Comparison of ENCODE assay signal across 14 cellular contexts in genomic region chr21:45336870-45337269, GRCh38. TPM values are rescaled to one million over a fixed set of nuclear protein-coding genes. Genes with fewer than 3 reads are reported as not detected.
DNase-seq lines count a peak whose midpoint lies in the region; TF ChIP-seq lines count a peak whose summit lies in the region.
"Had no signal": no experiment of that assay in that cellular context is flagged by ENCODE, and none has a peak within 500 bp of the region (broad histone marks: within the 10 kb centered on the region; RNA-seq: fewer than 3 reads in every experiment).

No MANE protein-coding gene starts in this region.

- intact Hi-C loops in esophagus muscularis mucosa (cut with DNase I), result no loop called here

- H3K36me3 ChIP-seq in endodermal cell (ENCODE audit: control insufficient read depth, insufficient read depth, low read length) (no peaks in the 10 kb centered on the region), esophagus muscularis mucosa (no peaks in the 10 kb centered on the region)
- H3K36me3 ChIP-seq: ascending aorta, uterus had no signal

- H3K27me3 Mint-ChIP-seq in endodermal cell (ENCODE audit: insufficient read depth), result no peaks in the 10 kb centered on the region

- H3K4me3 Mint-ChIP-seq in endodermal cell, result no peak overlapping the region
- H3K4me3 Mint-ChIP-seq: T-helper 2 cell treated with Interferon-gamma antibody and Interleukin-4, amounts not matched to agents 5 μg/mL and 100 μg/mL, for 36 hours had no signal

- no peak for TF ChIP-seq EP300 in esophagus muscularis mucosa (IDR thresholded peaks at IDR 0.05)

- no peak for TF ChIP-seq POLR2A in esophagus muscularis mucosa (IDR thresholded peaks at IDR 0.05; ENCODE audit: low read depth)

- no peaks in the 10 kb centered on the region for H3K36me3 Mint-ChIP-seq in endodermal cell (ENCODE audit: low read depth)

- no peak overlapping the region for H3K27ac Mint-ChIP-seq in endodermal cell
- H3K27ac Mint-ChIP-seq: T-helper 2 cell treated with Interferon-gamma antibody and Interleukin-4, amounts not matched to agents 5 μg/mL and 100 μg/mL, for 36 hours had no signal

- DNase-seq in AG20443 (ENCODE audit: low spot score), result peak; percentile 74
- DNase-seq in HEK293T (ENCODE audit: extremely low spot score), result no peak
- peak; percentile 84 for DNase-seq in endodermal cell
- peak; percentile 22 for DNase-seq in midbrain (lab: John Stamatoyannopoulos, UW)
- DNase-seq in activated effector memory CD4-positive, alpha-beta T cell treated with anti-CD3 and anti-CD28 coated beads, Interleukin-2, amount 50 U/mL, for 16 hours, result no peak
- DNase-seq in NOMO-1 treated with DMSO at 0.1 percent for 48 hours (lab: John Stamatoyannopoulos, UW; ENCODE audit: unreplicated experiment), result no peak
- no peak for DNase-seq in activated effector memory CD4-positive, alpha-beta T cell treated with Interleukin-2 at 50 U/mL for 16 hours
- no peak for DNase-seq in esophagus muscularis mucosa (ENCODE audit: extremely low spot score)
- DNase-seq: NCI-H2029; stimulated activated CD8-positive, alpha-beta memory T cell treated with anti-CD3 and anti-CD28 coated beads, Interleukin-4, amount 100 ng/mL, for 48 hours; uterus had no signal

- H3K4me3 ChIP-seq in endodermal cell (ENCODE audit: low read length), result no peak overlapping the region
- H3K4me3 ChIP-seq in esophagus muscularis mucosa, result no peak overlapping the region
- H3K4me3 ChIP-seq: ascending aorta, uterus had no signal

- 56 to 64% methylated on average over 3 to 8 of the region's 8 CpGs for WGBS in endodermal cell (ENCODE audit: insufficient coverage in 1 of 2, insufficient read length in 1 of 2), 2 experiments
- 58% methylated on average over 4 of the region's 8 CpGs for WGBS in esophagus muscularis mucosa

- no peaks in the 10 kb centered on the region for H3K9me3 ChIP-seq in endodermal cell (ENCODE audit: control insufficient read depth, low read length)
- H3K9me3 ChIP-seq in esophagus muscularis mucosa, result no peaks in the 10 kb centered on the region
- H3K9me3 ChIP-seq: ascending aorta, uterus had no signal

- POLR2A ChIA-PET in HEK293T (lab: Yijun Ruan, JAX), result no interaction called here

- H3K27ac ChIP-seq in endodermal cell (ENCODE audit: low read depth, low read length) (no peak overlapping the region), esophagus muscularis mucosa (replicated peaks in 1 of 4) (no peak overlapping the region)
- H3K27ac ChIP-seq: ascending aorta, C4-2B, uterus had no signal

- no peaks in the 10 kb centered on the region for H3K9me3 Mint-ChIP-seq in endodermal cell
- H3K9me3 Mint-ChIP-seq: T-helper 2 cell treated with Interferon-gamma antibody and Interleukin-4, amounts not matched to agents 5 μg/mL and 100 μg/mL, for 36 hours had no signal

- H3K4me1 ChIP-seq in endodermal cell (ENCODE audit: control insufficient read depth, insufficient read depth, low read length), result peaks cover 12% of the 10 kb centered on the region
- H3K4me1 ChIP-seq in esophagus muscularis mucosa, result peaks cover 0 to 19% (median 8%) of the 10 kb centered on the region in 4 donors
- H3K4me1 ChIP-seq: uterus had no signal

- peak; percentile 35 for TF ChIP-seq CTCF in endodermal cell (conservative IDR thresholded peaks at IDR 0.05)
- no peak for TF ChIP-seq CTCF in esophagus muscularis mucosa (IDR thresholded peaks at IDR 0.05)

- H3K9ac ChIP-seq in endodermal cell (ENCODE audit: extremely low read depth, low read length, poor library complexity, severe bottlenecking), result no peak overlapping the region

- H3K27me3 ChIP-seq in endodermal cell (ENCODE audit: control insufficient read depth, insufficient read depth, low read length, poor library complexity, severe bottlenecking) (no peaks in the 10 kb centered on the region), esophagus muscularis mucosa (peaks cover 0 to 4% (median 0%) of the 10 kb centered on the region in 4 donors)
- H3K27me3 ChIP-seq: ascending aorta, uterus had no signal

- peaks cover 30% of the 10 kb centered on the region for H3K4me1 Mint-ChIP-seq in endodermal cell

- CTCF ChIA-PET in HEK293T (lab: Yijun Ruan, JAX), result no interaction called here

TF ChIP-seq in HEK293T, 16 proteins besides CTCF, POLR2A, EP300 and RAD21:
- TF ChIP-seq ELF4 (IDR thresholded peaks at IDR 0.05) (no peak), FOXK2 (IDR thresholded peaks at IDR 0.05) (no peak), L3MBTL2 (conservative IDR thresholded peaks at IDR 0.05) (peak; percentile 21; the same call in 1 of the 2 replicates)

RNA-seq across cellular contexts. Expression of gene POFUT2, which starts 49.2 kb away (rescaled TPM):
- total RNA-seq in endodermal cell, result 10 to 100 TPM; 49.0 to 73.3 TPM
- polyA plus RNA-seq in endodermal cell (2013, experiment 1 of 2), result 55.1 TPM
- 46.9 TPM for polyA plus RNA-seq in endodermal cell (2013, experiment 2 of 2)
- total RNA-seq in esophagus muscularis mucosa, result 10 to 100 TPM; 15.8 to 21.6 (median 18.7) TPM

Comparison
In these comparisons a context has a peak if more than half of its experiments do, and no peak if none do; other contexts are left out.
1. DNase-seq: peak in AG20443 (single experiment), endodermal cell (single experiment) and midbrain (single experiment); none in HEK293T (single experiment), activated effector memory CD4-positive, alpha-beta T cell treated with anti-CD3 and anti-CD28 coated beads, Interleukin-2, amount 50 U/mL, for 16 hours (single experiment), NOMO-1 treated with DMSO at 0.1 percent for 48 hours (single experiment), activated effector memory CD4-positive, alpha-beta T cell treated with Interleukin-2 at 50 U/mL for 16 hours (single experiment) and esophagus muscularis mucosa (single experiment).